ENCODE assay signal across 1 cellular context in genomic region chrX:38516196-38516595, GRCh38.
TF ChIP-seq lines count a peak whose summit lies in the region.

No MANE protein-coding gene starts in this region.

TF ChIP-seq in H1, 55 proteins besides CTCF, POLR2A, EP300 and RAD21:
- no peak for TF ChIP-seq POLR2AphosphoS5 (IDR thresholded peaks at IDR 0.05; ENCODE audit: low read depth, low read length)
- no peak for TF ChIP-seq FOSL1 (IDR thresholded peaks at IDR 0.05; ENCODE audit: insufficient read depth, low read depth, low read length)
- TF ChIP-seq NRF1 (IDR thresholded peaks at IDR 0.05; ENCODE audit: low read depth, low read length), result no peak
- TF ChIP-seq RFX5 (IDR thresholded peaks at IDR 0.05; ENCODE audit: borderline replicate concordance, low read depth, low read length), result no peak
- TF ChIP-seq BRCA1 (IDR thresholded peaks at IDR 0.05; ENCODE audit: low read depth, low read length), result no peak
- TF ChIP-seq TEAD4 (IDR thresholded peaks at IDR 0.05; ENCODE audit: low read depth, low read length), result no peak
- no peak for TF ChIP-seq CTBP2 (IDR thresholded peaks at IDR 0.05; ENCODE audit: borderline replicate concordance, insufficient read depth, insufficient read length, low read length)
- TF ChIP-seq SIX5 (IDR thresholded peaks at IDR 0.05; ENCODE audit: low read depth, low read length), result no peak
- TF ChIP-seq CEBPB (IDR thresholded peaks at IDR 0.05; ENCODE audit: low read depth, low read length), result no peak
- no peak for TF ChIP-seq ZNF274 (IDR thresholded peaks at IDR 0.05; ENCODE audit: borderline replicate concordance, extremely low read depth, low read length)
- TF ChIP-seq KDM4A (IDR thresholded peaks at IDR 0.05; ENCODE audit: low read depth, low read length, severe bottlenecking), result no peak
- no peak for TF ChIP-seq SP2 (IDR thresholded peaks at IDR 0.05; ENCODE audit: low read length)
